Comparison of ENCODE assay signal across 8 cellular contexts in genomic region chr19:4390017-4390861, GRCh38. TPM values are rescaled to one million over a fixed set of nuclear protein-coding genes. Genes with fewer than 3 reads are reported as not detected.
DNase-seq lines count a peak whose midpoint lies in the region; ATAC-seq lines count a peak whose summit lies in the region.

No MANE protein-coding gene starts in this region.

- CTCF ChIA-PET in naive thymus-derived CD4-positive, alpha-beta T cell (lab: Charles Lee) = interaction anchor here (0.8 kb wide), 1 partner anchor 124 kb away, joined by 3 read pairs; no protein-coding TSS in a partner anchor

- H3K36me3 ChIP-seq in endocrine pancreas (ENCODE audit: control insufficient read depth, insufficient read depth, low read length) = no peaks in the 10 kb centered on the region
- H3K36me3 ChIP-seq in naive thymus-derived CD4-positive, alpha-beta T cell (ENCODE audit: control insufficient read depth in 2 of 3, insufficient read depth in 3 of 3, low read length in 3 of 3) = peaks cover 0 to 64% (median 3%) of the 10 kb centered on the region in 3 experiments

- no peaks in the 10 kb centered on the region for H3K9me3 ChIP-seq in endocrine pancreas (ENCODE audit: control insufficient read depth, low read length)
- no peaks in the 10 kb centered on the region for H3K9me3 ChIP-seq in naive thymus-derived CD4-positive, alpha-beta T cell (ENCODE audit: control insufficient read depth in 2 of 3, low read length in 3 of 3)

- H3K27me3 Mint-ChIP-seq in naive thymus-derived CD4-positive, alpha-beta T cell = no peaks in the 10 kb centered on the region

- peak; percentile 59 for DNase-seq in Ammon's horn (ENCODE audit: low spot score)
- DNase-seq in NCI-H510A treated with DMSO at 0.1 percent for 48 hours (lab: John Stamatoyannopoulos, UW) = peak; percentile 58
- DNase-seq in naive thymus-derived CD4-positive, alpha-beta T cell = no peak
- no peak for DNase-seq in NCI-H774 (lab: John Stamatoyannopoulos, UW)

- H3K9me3 Mint-ChIP-seq in naive thymus-derived CD4-positive, alpha-beta T cell = no peaks in the 10 kb centered on the region

- H3K4me3 ChIP-seq in endocrine pancreas (ENCODE audit: control insufficient read depth, insufficient read depth, low read length) = no peak overlapping the region
- no peak overlapping the region for H3K4me3 ChIP-seq in naive thymus-derived CD4-positive, alpha-beta T cell (ENCODE audit: low read length)

- peaks cover 0 to 10% (median 0%) of the 10 kb centered on the region in 5 donors for H3K36me3 Mint-ChIP-seq in naive thymus-derived CD4-positive, alpha-beta T cell

- peak overlapping the region; percentile 41 to 97 (median 77) for H3K27ac Mint-ChIP-seq in naive thymus-derived CD4-positive, alpha-beta T cell

- H3K4me1 ChIP-seq in endocrine pancreas (ENCODE audit: control insufficient read depth, insufficient read depth, low read length) = no peaks in the 10 kb centered on the region
- H3K4me1 ChIP-seq in naive thymus-derived CD4-positive, alpha-beta T cell (ENCODE audit: control insufficient read depth in 2 of 2, insufficient read depth in 2 of 2, low read length in 2 of 2) = peaks cover 11 to 25% of the 10 kb centered on the region in 2 donors

- intact Hi-C loops in naive thymus-derived CD4-positive, alpha-beta T cell (cut with micrococcal nuclease) = no loop called here

- peak overlapping the region; percentile 47 for H3K27ac ChIP-seq in naive thymus-derived CD4-positive, alpha-beta T cell (ENCODE audit: low read depth, low read length)

- H3K4me3 Mint-ChIP-seq in naive thymus-derived CD4-positive, alpha-beta T cell = peak overlapping the region in 9 of 10 donors; percentile 5 to 77 (median 60)

- ATAC-seq in naive thymus-derived CD4-positive, alpha-beta T cell = no peak
- ATAC-seq in HG03460 (IDR thresholded peaks at IDR 0.05; ENCODE audit: unreplicated experiment) (no peak), HG02678 (IDR thresholded peaks at IDR 0.05; ENCODE audit: unreplicated experiment) (no peak), GM18870 (IDR thresholded peaks at IDR 0.05; ENCODE audit: unreplicated experiment) (no peak)

- POLR2A ChIA-PET in naive thymus-derived CD4-positive, alpha-beta T cell (lab: Charles Lee) = interaction anchor here (0.9 kb wide), 1 partner anchor 37 kb away, joined by 3 read pairs; no protein-coding TSS in a partner anchor

- H3K4me1 Mint-ChIP-seq in naive thymus-derived CD4-positive, alpha-beta T cell = peaks cover 33 to 61% (median 50%) of the 10 kb centered on the region in 7 donors

- peak overlapping the region; percentile 67 for H3K9ac ChIP-seq in endocrine pancreas (ENCODE audit: control insufficient read depth, insufficient read depth, low read length)

- no peaks in the 10 kb centered on the region for H3K27me3 ChIP-seq in endocrine pancreas (ENCODE audit: control insufficient read depth, insufficient read depth, low read length)
- H3K27me3 ChIP-seq in naive thymus-derived CD4-positive, alpha-beta T cell (ENCODE audit: control insufficient read depth in 2 of 2, insufficient read depth in 2 of 2, low read length in 2 of 2) = no peaks in the 10 kb centered on the region

RNA-seq across cellular contexts. Expression of gene SH3GL1, which starts 10.1 kb away (rescaled TPM):
- 10 to 100 TPM; 37.1 to 77.0 (median 38.6) TPM for total RNA-seq in naive thymus-derived CD4-positive, alpha-beta T cell
- 10 to 100 TPM; 11.9 to 22.8 TPM for polyA plus RNA-seq in naive thymus-derived CD4-positive, alpha-beta T cell

RNA-seq across cellular contexts. Expression of gene CHAF1A, which starts 12.2 kb away (rescaled TPM):
- total RNA-seq in naive thymus-derived CD4-positive, alpha-beta T cell = 10 to 100 TPM; 10.1 to 71.2 (median 14.1) TPM
- polyA plus RNA-seq in naive thymus-derived CD4-positive, alpha-beta T cell = 1 to 10 TPM; 3.2 to 5.5 TPM

RNA-seq across cellular contexts. Expression of gene MPND, which starts 46.9 kb away (rescaled TPM):
- 10 to 100 TPM in 4 of 5 experiments, 1 to 10 TPM in 1; 9.5 to 24.4 (median 20.0) TPM for total RNA-seq in naive thymus-derived CD4-positive, alpha-beta T cell
- polyA plus RNA-seq in naive thymus-derived CD4-positive, alpha-beta T cell = 1 to 10 TPM; 4.0 to 6.7 TPM

RNA-seq across cellular contexts. Expression of gene STAP2, which starts 51.6 kb away (rescaled TPM):
- 10 to 100 TPM in 1 of 5 experiments, 1 to 10 TPM in 4; 2.6 to 11.8 (median 4.5) TPM for total RNA-seq in naive thymus-derived CD4-positive, alpha-beta T cell
- polyA plus RNA-seq in naive thymus-derived CD4-positive, alpha-beta T cell = 1 to 10 TPM; 2.4 to 4.9 TPM

Comparison
In these comparisons a context has a peak if more than half of its experiments do, and no peak if none do; other contexts are left out.
1. DNase-seq: peak in Ammon's horn (single experiment) and NCI-H510A treated with DMSO at 0.1 percent for 48 hours (single experiment); none in naive thymus-derived CD4-positive, alpha-beta T cell (0 of 9) and NCI-H774 (single experiment).